2 cellular contexts compared by ENCODE assay signal in the genomic region with DNA sequence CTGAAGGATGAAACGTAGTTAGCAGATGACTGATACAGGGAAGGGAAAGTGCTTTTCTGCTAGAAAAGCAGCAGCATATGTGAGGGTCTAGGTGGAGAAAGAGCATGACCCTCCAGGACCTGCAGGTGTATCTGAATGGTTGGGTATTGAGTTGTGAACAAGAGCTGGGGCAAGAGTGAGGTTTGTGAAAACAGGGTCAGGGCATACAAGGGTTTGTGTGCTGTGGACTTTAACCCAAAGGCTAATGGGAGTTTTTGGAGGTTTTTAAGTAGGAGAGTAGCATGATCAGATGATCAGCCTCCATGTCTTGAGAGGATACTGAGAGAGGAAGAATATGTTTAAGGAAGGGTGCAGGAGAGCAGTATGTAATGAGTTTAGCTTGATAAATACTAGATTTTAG.
A peak's percentile ranks its signal among the peaks of the same experiment; 100 is the strongest.
TF ChIP-seq lines count a peak whose summit lies in the region.

No MANE protein-coding gene starts in this region.

TF ChIP-seq in liver, 16 proteins besides CTCF, POLR2A, EP300 and RAD21:
- TF ChIP-seq HNF4G (IDR thresholded peaks at IDR 0.05): peak; percentile 20
- TF ChIP-seq, protein P1, sequence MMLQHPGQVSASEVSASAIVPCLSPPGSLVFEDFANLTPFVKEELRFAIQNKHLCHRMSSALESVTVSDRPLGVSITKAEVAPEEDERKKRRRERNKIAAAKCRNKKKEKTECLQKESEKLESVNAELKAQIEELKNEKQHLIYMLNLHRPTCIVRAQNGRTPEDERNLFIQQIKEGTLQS (IDR thresholded peaks at IDR 0.05): no peak
- TF ChIP-seq EGR1 (IDR thresholded peaks at IDR 0.05; ENCODE audit: low read depth in 2 of 2): no peak
- no peak for TF ChIP-seq NR2F2 (IDR thresholded peaks at IDR 0.05)
- TF ChIP-seq HNF4A (conservative IDR thresholded peaks at IDR 0.05): peak; percentile 37 to 78
- no peak for TF ChIP-seq RXRA (IDR thresholded peaks at IDR 0.05)
- no peak for TF ChIP-seq YY1 (IDR thresholded peaks at IDR 0.05)

TF ChIP-seq in HepG2, 621 proteins besides CTCF, POLR2A, EP300 and RAD21:
- TF ChIP-seq, protein P2, sequence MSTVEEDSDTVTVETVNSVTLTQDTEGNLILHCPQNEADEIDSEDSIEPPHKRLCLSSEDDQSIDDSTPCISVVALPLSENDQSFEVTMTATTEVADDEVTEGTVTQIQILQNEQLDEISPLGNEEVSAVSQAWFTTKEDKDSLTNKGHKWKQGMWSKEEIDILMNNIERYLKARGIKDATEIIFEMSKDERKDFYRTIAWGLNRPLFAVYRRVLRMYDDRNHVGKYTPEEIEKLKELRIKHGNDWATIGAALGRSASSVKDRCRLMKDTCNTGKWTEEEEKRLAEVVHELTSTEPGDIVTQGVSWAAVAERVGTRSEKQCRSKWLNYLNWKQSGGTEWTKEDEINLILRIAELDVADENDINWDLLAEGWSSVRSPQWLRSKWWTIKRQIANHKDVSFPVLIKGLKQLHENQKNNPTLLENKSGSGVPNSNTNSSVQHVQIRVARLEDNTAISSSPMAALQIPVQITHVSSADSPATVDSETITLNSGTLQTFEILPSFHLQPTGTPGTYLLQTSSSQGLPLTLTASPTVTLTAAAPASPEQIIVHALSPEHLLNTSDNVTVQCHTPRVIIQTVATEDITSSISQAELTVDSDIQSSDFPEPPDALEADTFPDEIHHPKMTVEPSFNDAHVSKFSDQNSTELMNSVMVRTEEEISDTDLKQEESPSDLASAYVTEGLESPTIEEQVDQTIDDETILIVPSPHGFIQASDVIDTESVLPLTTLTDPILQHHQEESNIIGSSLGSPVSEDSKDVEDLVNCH (CRISPR knock-in tag; IDR thresholded peaks at IDR 0.05): no peak
- TF ChIP-seq SIN3B (IDR thresholded peaks at IDR 0.05; ENCODE audit: low read length): no peak
- TF ChIP-seq SNAPC2 (CRISPR knock-in tag; IDR thresholded peaks at IDR 0.05): no peak
- no peak for TF ChIP-seq MTA1 (CRISPR knock-in tag; IDR thresholded peaks at IDR 0.05; ENCODE audit: borderline replicate concordance)
- no peak for TF ChIP-seq ZIK1 (CRISPR knock-in tag; IDR thresholded peaks at IDR 0.05; ENCODE audit: borderline replicate concordance, low read depth)
- no peak for TF ChIP-seq RBFOX2 (IDR thresholded peaks at IDR 0.05; ENCODE audit: low read depth, low read length)
- TF ChIP-seq ZNF7 (CRISPR knock-in tag; IDR thresholded peaks at IDR 0.05): no peak
- TF ChIP-seq, protein P3, sequence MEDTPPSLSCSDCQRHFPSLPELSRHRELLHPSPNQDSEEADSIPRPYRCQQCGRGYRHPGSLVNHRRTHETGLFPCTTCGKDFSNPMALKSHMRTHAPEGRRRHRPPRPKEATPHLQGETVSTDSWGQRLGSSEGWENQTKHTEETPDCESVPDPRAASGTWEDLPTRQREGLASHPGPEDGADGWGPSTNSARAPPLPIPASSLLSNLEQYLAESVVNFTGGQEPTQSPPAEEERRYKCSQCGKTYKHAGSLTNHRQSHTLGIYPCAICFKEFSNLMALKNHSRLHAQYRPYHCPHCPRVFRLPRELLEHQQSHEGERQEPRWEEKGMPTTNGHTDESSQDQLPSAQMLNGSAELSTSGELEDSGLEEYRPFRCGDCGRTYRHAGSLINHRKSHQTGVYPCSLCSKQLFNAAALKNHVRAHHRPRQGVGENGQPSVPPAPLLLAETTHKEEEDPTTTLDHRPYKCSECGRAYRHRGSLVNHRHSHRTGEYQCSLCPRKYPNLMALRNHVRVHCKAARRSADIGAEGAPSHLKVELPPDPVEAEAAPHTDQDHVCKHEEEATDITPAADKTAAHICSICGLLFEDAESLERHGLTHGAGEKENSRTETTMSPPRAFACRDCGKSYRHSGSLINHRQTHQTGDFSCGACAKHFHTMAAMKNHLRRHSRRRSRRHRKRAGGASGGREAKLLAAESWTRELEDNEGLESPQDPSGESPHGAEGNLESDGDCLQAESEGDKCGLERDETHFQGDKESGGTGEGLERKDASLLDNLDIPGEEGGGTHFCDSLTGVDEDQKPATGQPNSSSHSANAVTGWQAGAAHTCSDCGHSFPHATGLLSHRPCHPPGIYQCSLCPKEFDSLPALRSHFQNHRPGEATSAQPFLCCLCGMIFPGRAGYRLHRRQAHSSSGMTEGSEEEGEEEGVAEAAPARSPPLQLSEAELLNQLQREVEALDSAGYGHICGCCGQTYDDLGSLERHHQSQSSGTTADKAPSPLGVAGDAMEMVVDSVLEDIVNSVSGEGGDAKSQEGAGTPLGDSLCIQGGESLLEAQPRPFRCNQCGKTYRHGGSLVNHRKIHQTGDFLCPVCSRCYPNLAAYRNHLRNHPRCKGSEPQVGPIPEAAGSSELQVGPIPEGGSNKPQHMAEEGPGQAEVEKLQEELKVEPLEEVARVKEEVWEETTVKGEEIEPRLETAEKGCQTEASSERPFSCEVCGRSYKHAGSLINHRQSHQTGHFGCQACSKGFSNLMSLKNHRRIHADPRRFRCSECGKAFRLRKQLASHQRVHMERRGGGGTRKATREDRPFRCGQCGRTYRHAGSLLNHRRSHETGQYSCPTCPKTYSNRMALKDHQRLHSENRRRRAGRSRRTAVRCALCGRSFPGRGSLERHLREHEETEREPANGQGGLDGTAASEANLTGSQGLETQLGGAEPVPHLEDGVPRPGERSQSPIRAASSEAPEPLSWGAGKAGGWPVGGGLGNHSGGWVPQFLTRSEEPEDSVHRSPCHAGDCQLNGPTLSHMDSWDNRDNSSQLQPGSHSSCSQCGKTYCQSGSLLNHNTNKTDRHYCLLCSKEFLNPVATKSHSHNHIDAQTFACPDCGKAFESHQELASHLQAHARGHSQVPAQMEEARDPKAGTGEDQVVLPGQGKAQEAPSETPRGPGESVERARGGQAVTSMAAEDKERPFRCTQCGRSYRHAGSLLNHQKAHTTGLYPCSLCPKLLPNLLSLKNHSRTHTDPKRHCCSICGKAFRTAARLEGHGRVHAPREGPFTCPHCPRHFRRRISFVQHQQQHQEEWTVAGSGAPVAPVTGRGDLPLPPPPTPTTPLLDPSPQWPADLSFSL (CRISPR knock-in tag; IDR thresholded peaks at IDR 0.05): no peak
- TF ChIP-seq, protein P4, sequence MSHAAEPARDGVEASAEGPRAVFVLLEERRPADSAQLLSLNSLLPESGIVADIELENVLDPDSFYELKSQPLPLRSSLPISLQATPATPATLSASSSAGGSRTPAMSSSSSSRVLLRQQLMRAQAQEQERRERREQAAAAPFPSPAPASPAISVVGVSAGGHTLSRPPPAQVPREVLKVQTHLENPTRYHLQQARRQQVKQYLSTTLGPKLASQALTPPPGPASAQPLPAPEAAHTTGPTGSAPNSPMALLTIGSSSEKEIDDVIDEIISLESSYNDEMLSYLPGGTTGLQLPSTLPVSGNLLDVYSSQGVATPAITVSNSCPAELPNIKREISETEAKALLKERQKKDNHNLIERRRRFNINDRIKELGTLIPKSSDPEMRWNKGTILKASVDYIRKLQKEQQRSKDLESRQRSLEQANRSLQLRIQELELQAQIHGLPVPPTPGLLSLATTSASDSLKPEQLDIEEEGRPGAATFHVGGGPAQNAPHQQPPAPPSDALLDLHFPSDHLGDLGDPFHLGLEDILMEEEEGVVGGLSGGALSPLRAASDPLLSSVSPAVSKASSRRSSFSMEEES (CRISPR knock-in tag; IDR thresholded peaks at IDR 0.05): no peak
- TF ChIP-seq ZNF672 (CRISPR knock-in tag; IDR thresholded peaks at IDR 0.05): no peak
- TF ChIP-seq TAF15 (IDR thresholded peaks at IDR 0.05; ENCODE audit: low read depth, low read length, poor library complexity, severe bottlenecking): no peak
- no peak for TF ChIP-seq ZNF350 (CRISPR knock-in tag; IDR thresholded peaks at IDR 0.05; ENCODE audit: borderline replicate concordance, low read depth)
- TF ChIP-seq ARNTL (CRISPR knock-in tag; IDR thresholded peaks at IDR 0.05): no peak
